ENCODE assay signal across 18 cellular contexts in genomic region chr9:92680166-92681119, GRCh38. TPM values are rescaled to one million over a fixed set of nuclear protein-coding genes. Genes with fewer than 3 reads are reported as not detected.
A peak's percentile ranks its signal among the peaks of the same experiment; 100 is the strongest.
DNase-seq lines count a peak whose midpoint lies in the region; ATAC-seq and TF ChIP-seq lines count a peak whose summit lies in the region.
"Had no signal": no experiment of that assay in that cellular context is flagged by ENCODE, and none has a peak within 500 bp of the region (broad histone marks: within the 10 kb centered on the region; RNA-seq: fewer than 3 reads in every experiment).

No MANE protein-coding gene starts in this region.

- no peaks in the 10 kb centered on the region for H3K36me3 ChIP-seq in HCT116 (ENCODE audit: control insufficient read depth in 1 of 2, insufficient read depth in 2 of 2, low read length in 2 of 2)
- H3K36me3 ChIP-seq in RWPE2 (ENCODE audit: low read depth) = no peaks in the 10 kb centered on the region
- H3K36me3 ChIP-seq in smooth muscle cell (ENCODE audit: low read depth) = no peaks in the 10 kb centered on the region
- H3K36me3 ChIP-seq: ascending aorta, HAP-1, sigmoid colon had no signal

- H3K9me2 ChIP-seq in HCT116 (ENCODE audit: insufficient read depth) = no peaks in the 10 kb centered on the region

- no peaks in the 10 kb centered on the region for H3K4me1 ChIP-seq in HCT116 (ENCODE audit: control insufficient read depth in 1 of 2, insufficient read depth in 2 of 2, low read length in 2 of 2)
- peaks cover 8% of the 10 kb centered on the region for H3K4me1 ChIP-seq in RWPE2 (ENCODE audit: insufficient read depth, poor library complexity, severe bottlenecking)
- H3K4me1 ChIP-seq in smooth muscle cell (ENCODE audit: low read depth) = no peaks in the 10 kb centered on the region
- H3K4me1 ChIP-seq: ascending aorta, sigmoid colon, testis had no signal

- H2AFZ ChIP-seq in HCT116 (ENCODE audit: low read depth, low read length, poor library complexity, severe bottlenecking) = no peak overlapping the region
- no peak overlapping the region for H2AFZ ChIP-seq in smooth muscle cell (ENCODE audit: low read depth)

- TF ChIP-seq CTCF in HCT116 (IDR thresholded peaks at IDR 0.05 in 2 of 3, conservative IDR thresholded peaks at IDR 0.05 in 1 of 3; ENCODE audit: borderline replicate concordance in 1 of 3, insufficient read depth in 1 of 3, low read depth in 2 of 3, low read length in 2 of 3) = no peak
- TF ChIP-seq CTCF in RWPE2 (IDR thresholded peaks at IDR 0.05; ENCODE audit: poor library complexity, severe bottlenecking) = no peak
- TF ChIP-seq CTCF in fibroblast of the aortic adventitia (IDR thresholded peaks at IDR 0.05; ENCODE audit: insufficient read depth, low read length) = no peak
- TF ChIP-seq CTCF in smooth muscle cell (IDR thresholded peaks at IDR 0.05; ENCODE audit: borderline replicate concordance, insufficient read depth, poor library complexity, severe bottlenecking) = no peak

- intact Hi-C loops in HCT116 (cut with micrococcal nuclease) = no loop called here

- CTCF ChIA-PET in HCT116 (lab: Charles Lee) = no interaction called here

- H3K9ac ChIP-seq in HCT116 (ENCODE audit: low read length) (no peak overlapping the region), smooth muscle cell (ENCODE audit: low read depth) (peak overlapping the region; percentile 40)

- H3K4me3 ChIP-seq in HCT116 (replicated peaks in 1 of 2; ENCODE audit: low read depth in 1 of 2, low read length in 2 of 2) = no peak overlapping the region
- no peak overlapping the region for H3K4me3 ChIP-seq in RWPE2 (ENCODE audit: severe bottlenecking)
- no peak overlapping the region for H3K4me3 ChIP-seq in fibroblast of the aortic adventitia (ENCODE audit: low read depth, low read length)
- no peak overlapping the region for H3K4me3 ChIP-seq in smooth muscle cell
- H3K4me3 ChIP-seq: ascending aorta, HAP-1, sigmoid colon, testis had no signal

- H3K27me3 ChIP-seq in HCT116 (ENCODE audit: insufficient read depth, low read length) (no peaks in the 10 kb centered on the region), RWPE2 (ENCODE audit: insufficient read depth, poor library complexity, severe bottlenecking) (no peaks in the 10 kb centered on the region), smooth muscle cell (ENCODE audit: low read depth) (no peaks in the 10 kb centered on the region)
- H3K27me3 ChIP-seq: ascending aorta, sigmoid colon, testis had no signal

- RAD21 ChIA-PET in HCT116 (lab: Charles Lee; ENCODE audit: low non-redundant PET in 1 of 2, low total read pairs in 2 of 2, uncharacterized antibody in 2 of 2, unreplicated experiment in 2 of 2) = no interaction called here

- WGBS in smooth muscle cell (ENCODE audit: low lambda C conversion rate) = 80% methylated on average over 12 of the region's 12 CpGs

- H3K4me2 ChIP-seq in HCT116 (ENCODE audit: low read length) (no peak overlapping the region), smooth muscle cell (no peak overlapping the region)

- no peak for TF ChIP-seq RAD21 in HCT116 (IDR thresholded peaks at IDR 0.05; ENCODE audit: low read depth)

- POLR2A ChIA-PET in HCT116 (lab: Charles Lee) = no interaction called here

- H3F3A ChIP-seq in smooth muscle cell (ENCODE audit: low read depth) = no peaks in the 10 kb centered on the region

- peak; percentile 17; the same call in 1 of the 2 replicates for ATAC-seq in HCT116
- peak; percentile 94 for ATAC-seq in RWPE2 (ENCODE audit: low read depth)
- ATAC-seq in GM18867 (IDR thresholded peaks at IDR 0.05; ENCODE audit: unreplicated experiment) = no peak
- ATAC-seq: activated CD8-positive, alpha-beta memory T cell treated with anti-CD3 and anti-CD28 coated beads, Interleukin-2, amount 10 ng/mL, durations not matched to agents 7 days and 5 days had no signal

- no peak for TF ChIP-seq POLR2A in HCT116 (IDR thresholded peaks at IDR 0.05; ENCODE audit: borderline replicate concordance, extremely low read depth, insufficient read depth, insufficient read length)

- H4K20me1 ChIP-seq in HCT116 (ENCODE audit: insufficient read depth) (no peaks in the 10 kb centered on the region), smooth muscle cell (ENCODE audit: low read depth) (no peaks in the 10 kb centered on the region)

- H3K9me3 ChIP-seq in HCT116 (ENCODE audit: control insufficient read depth in 1 of 2, insufficient read depth in 1 of 2, low read depth in 1 of 2, low read length in 2 of 2) (no peaks in the 10 kb centered on the region), RWPE2 (ENCODE audit: severe bottlenecking) (no peaks in the 10 kb centered on the region), smooth muscle cell (replicated peaks; ENCODE audit: low read depth) (no peaks in the 10 kb centered on the region)
- H3K9me3 ChIP-seq: ascending aorta, HAP-1, sigmoid colon, testis had no signal

- H3K79me2 ChIP-seq in HCT116 (ENCODE audit: insufficient read depth, low read length) (no peaks in the 10 kb centered on the region), smooth muscle cell (ENCODE audit: low read depth) (no peaks in the 10 kb centered on the region)

- no TSS peak for BruUV-seq in HCT116 (replicated peaks; lab: Mats Ljungman, UMichigan)

- DNase-seq in HCT116 (ENCODE audit: low read depth, low spot score) = no peak
- DNase-seq in RWPE2 (ENCODE audit: low spot score) = no peak
- DNase-seq in fibroblast of the aortic adventitia (ENCODE audit: low read depth) = peak; percentile 59
- DNase-seq in smooth muscle cell (lab: John Stamatoyannopoulos, UW; ENCODE audit: unreplicated experiment) = no peak
- DNase-seq in activated naive CD4-positive, alpha-beta T cell treated with anti-CD3 and anti-CD28 coated beads, Interleukin-2, amount 50 U/mL, for 16 hours = no peak
- no peak for DNase-seq in NCI-H1417 (lab: John Stamatoyannopoulos, UW)
- DNase-seq: activated CD8-positive, alpha-beta memory T cell treated with anti-CD3 and anti-CD28 coated beads, Interleukin-2, amount 10 ng/mL, durations not matched to agents 7 days and 5 days; activated gamma-delta T cell treated with Interleukin-2 at 50 U/mL for 16 hours; DMS153; NCI-H1092; NCI-H2171; SHP77 treated with DMSO at 0.1 percent for 48 hours; sigmoid colon; stimulated activated CD4-positive, alpha-beta T cell treated with anti-CD3 and anti-CD28 coated beads, Interleukin-4, amount 100 ng/mL, for 4 hours; testis had no signal

- H3K27ac ChIP-seq in HCT116 (ENCODE audit: low read depth, low read length) (no peak overlapping the region), RWPE2 (ENCODE audit: poor library complexity, severe bottlenecking) (peak overlapping the region; percentile 44), smooth muscle cell (ENCODE audit: low read depth) (peak overlapping the region; percentile 72)
- H3K27ac ChIP-seq: ascending aorta, sigmoid colon, testis had no signal

TF ChIP-seq in HCT116, 20 proteins besides CTCF, POLR2A, EP300 and RAD21 (continues in another document):
- TF ChIP-seq ZNF274 (IDR thresholded peaks at IDR 0.05; ENCODE audit: low read depth, low read length) (no peak), TCF7L2 (IDR thresholded peaks at IDR 0.05; ENCODE audit: borderline replicate concordance, extremely low read depth, insufficient read depth, insufficient read length) (no peak), JUND (IDR thresholded peaks at IDR 0.05) (no peak), POLR2AphosphoS5 (IDR thresholded peaks at IDR 0.05; ENCODE audit: low read depth, low read length) (no peak), SRF (IDR thresholded peaks at IDR 0.05; ENCODE audit: low read depth) (no peak), ZFX (IDR thresholded peaks at IDR 0.05) (no peak), SIN3A (IDR thresholded peaks at IDR 0.05; ENCODE audit: low read depth) (no peak), ELF1 (IDR thresholded peaks at IDR 0.05; ENCODE audit: borderline replicate concordance, low read depth) (no peak), EGR1 (IDR thresholded peaks at IDR 0.05; ENCODE audit: low read depth) (no peak)
- TF ChIP-seq, protein P1, sequence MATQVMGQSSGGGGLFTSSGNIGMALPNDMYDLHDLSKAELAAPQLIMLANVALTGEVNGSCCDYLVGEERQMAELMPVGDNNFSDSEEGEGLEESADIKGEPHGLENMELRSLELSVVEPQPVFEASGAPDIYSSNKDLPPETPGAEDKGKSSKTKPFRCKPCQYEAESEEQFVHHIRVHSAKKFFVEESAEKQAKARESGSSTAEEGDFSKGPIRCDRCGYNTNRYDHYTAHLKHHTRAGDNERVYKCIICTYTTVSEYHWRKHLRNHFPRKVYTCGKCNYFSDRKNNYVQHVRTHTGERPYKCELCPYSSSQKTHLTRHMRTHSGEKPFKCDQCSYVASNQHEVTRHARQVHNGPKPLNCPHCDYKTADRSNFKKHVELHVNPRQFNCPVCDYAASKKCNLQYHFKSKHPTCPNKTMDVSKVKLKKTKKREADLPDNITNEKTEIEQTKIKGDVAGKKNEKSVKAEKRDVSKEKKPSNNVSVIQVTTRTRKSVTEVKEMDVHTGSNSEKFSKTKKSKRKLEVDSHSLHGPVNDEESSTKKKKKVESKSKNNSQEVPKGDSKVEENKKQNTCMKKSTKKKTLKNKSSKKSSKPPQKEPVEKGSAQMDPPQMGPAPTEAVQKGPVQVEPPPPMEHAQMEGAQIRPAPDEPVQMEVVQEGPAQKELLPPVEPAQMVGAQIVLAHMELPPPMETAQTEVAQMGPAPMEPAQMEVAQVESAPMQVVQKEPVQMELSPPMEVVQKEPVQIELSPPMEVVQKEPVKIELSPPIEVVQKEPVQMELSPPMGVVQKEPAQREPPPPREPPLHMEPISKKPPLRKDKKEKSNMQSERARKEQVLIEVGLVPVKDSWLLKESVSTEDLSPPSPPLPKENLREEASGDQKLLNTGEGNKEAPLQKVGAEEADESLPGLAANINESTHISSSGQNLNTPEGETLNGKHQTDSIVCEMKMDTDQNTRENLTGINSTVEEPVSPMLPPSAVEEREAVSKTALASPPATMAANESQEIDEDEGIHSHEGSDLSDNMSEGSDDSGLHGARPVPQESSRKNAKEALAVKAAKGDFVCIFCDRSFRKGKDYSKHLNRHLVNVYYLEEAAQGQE (IDR thresholded peaks at IDR 0.05; ENCODE audit: low read depth) = no peak

RNA-seq across cellular contexts. Expression of gene IPPK, which starts 10.5 kb away (rescaled TPM):
- total RNA-seq in HCT116 (2021; ENCODE audit: unreplicated experiment) (15.4 TPM), fibroblast of the aortic adventitia (ENCODE audit: low replicate concordance) (9.6 and 33.0 TPM in 2 replicates), smooth muscle cell (20.6 and 22.1 TPM in 2 replicates)
- 14.5 and 16.9 TPM in 2 replicates for polyA plus RNA-seq in HCT116 (2012)
- polyA plus RNA-seq in smooth muscle cell = 9.4 and 13.1 TPM in 2 replicates
